8 cellular contexts compared by ENCODE assay signal in genomic region chr2:206162391-206162790, GRCh38. TPM values are rescaled to one million over a fixed set of nuclear protein-coding genes. Genes with fewer than 3 reads are reported as not detected.
A peak's percentile ranks its signal among the peaks of the same experiment; 100 is the strongest.
DNase-seq lines count a peak whose midpoint lies in the region; ATAC-seq and TF ChIP-seq lines count a peak whose summit lies in the region.
"Not testable (repeated sequence)": the region's sequence is repeated elsewhere in the genome, so short reads cannot be mapped to it uniquely, and the experiment has no call there.

No MANE protein-coding gene starts in this region.

- H3K23ac ChIP-seq in IMR-90 (ENCODE audit: low read depth, low read length) = not testable (repeated sequence)

- H3K4me2 ChIP-seq in IMR-90 (ENCODE audit: low read depth, low read length); smooth muscle cell: not testable (repeated sequence)

- H3K4me1 ChIP-seq in CD4-positive, alpha-beta memory T cell (ENCODE audit: insufficient read depth, low read length) = peaks cover 35% of the 10 kb centered on the region
- H3K4me1 ChIP-seq in IMR-90 (ENCODE audit: control insufficient read depth, insufficient read depth, low read length); smooth muscle cell (ENCODE audit: low read depth): not testable (repeated sequence)

- H4K20me1 ChIP-seq in IMR-90 (ENCODE audit: insufficient read depth, low read length) = not testable (repeated sequence)
- H4K20me1 ChIP-seq in smooth muscle cell (ENCODE audit: low read depth) = peaks cover 26% of the 10 kb centered on the region

- not testable (repeated sequence) for ATAC-seq in IMR-90 (ENCODE audit: low read depth); activated naive CD4-positive, alpha-beta T cell treated with anti-CD3 and anti-CD28 coated beads, Interleukin-2, amount 50 U/mL, for 72 hours; central memory CD8-positive, alpha-beta T cell (replicated peaks; ENCODE audit: extremely low read depth, poor library complexity, severe bottlenecking)

- not testable (repeated sequence) for H3K27me3 Mint-ChIP-seq in CD4-positive, alpha-beta memory T cell; activated CD4-positive, alpha-beta memory T cell treated with anti-CD3 and anti-CD28 coated beads, Interleukin-2, amount 10 ng/mL, durations not matched to agents 7 days and 5 days; central memory CD8-positive, alpha-beta T cell

- TF ChIP-seq RAD21 in IMR-90 (IDR thresholded peaks at IDR 0.05; ENCODE audit: low read length) = not testable (repeated sequence)

- peaks cover 33 to 61% of the 10 kb centered on the region in 2 donors for H3K36me3 Mint-ChIP-seq in CD4-positive, alpha-beta memory T cell
- H3K36me3 Mint-ChIP-seq in activated CD4-positive, alpha-beta memory T cell treated with anti-CD3 and anti-CD28 coated beads, Interleukin-2, amount 10 ng/mL, durations not matched to agents 7 days and 5 days (ENCODE audit: low read depth) = peaks cover 60% of the 10 kb centered on the region
- H3K36me3 Mint-ChIP-seq in activated naive CD4-positive, alpha-beta T cell treated with anti-CD3 and anti-CD28 coated beads, Interleukin-2, amount 50 U/mL, for 72 hours = peaks cover 62 to 64% of the 10 kb centered on the region in 2 donors
- peaks cover 48% of the 10 kb centered on the region for H3K36me3 Mint-ChIP-seq in central memory CD8-positive, alpha-beta T cell (ENCODE audit: insufficient read depth)

- not testable (repeated sequence) for H3K14ac ChIP-seq in IMR-90 (replicated peaks; ENCODE audit: low read depth, low read length)

- not testable (repeated sequence) for H3K18ac ChIP-seq in IMR-90 (ENCODE audit: low read depth, low read length)

- H2BK15ac ChIP-seq in IMR-90 (ENCODE audit: low read depth, low read length) = not testable (repeated sequence)

- CTCF ChIA-PET in CD4-positive, alpha-beta memory T cell (lab: Charles Lee; ENCODE audit: partially characterized antibody) = interaction anchor here (1.3 to 3.6 kb wide), 3 partner anchors 75 to 397 kb away, joined by 3 to 19 read pairs (median 7); partner anchors contain the start of gene INO80D
- CTCF ChIA-PET in IMR-90 (lab: Yijun Ruan, JAX) = not testable (repeated sequence)
- CTCF ChIA-PET in activated CD4-positive, alpha-beta memory T cell treated with anti-CD3 and anti-CD28 coated beads, Interleukin-2, amount 10 ng/mL, durations not matched to agents 7 days and 5 days (lab: Charles Lee) = interaction anchor here (0.7 to 2.3 kb wide), 3 partner anchors 76 to 1142 kb away, joined by 3 to 8 read pairs (median 3); partner anchors contain the start of gene INO80D

- H2BK5ac ChIP-seq in IMR-90 (ENCODE audit: low read depth, low read length, poor library complexity, severe bottlenecking) = not testable (repeated sequence)

- H3K27ac ChIP-seq in CD4-positive, alpha-beta memory T cell (ENCODE audit: low read depth, low read length); IMR-90 (ENCODE audit: insufficient read depth, low read length): not testable (repeated sequence)
- H3K27ac ChIP-seq in smooth muscle cell (ENCODE audit: low read depth) = peak overlapping the region; percentile 1

- TF ChIP-seq CTCF in IMR-90 (conservative IDR thresholded peaks at IDR 0.05; ENCODE audit: low read depth, low read length); smooth muscle cell (IDR thresholded peaks at IDR 0.05; ENCODE audit: borderline replicate concordance, insufficient read depth, poor library complexity, severe bottlenecking): not testable (repeated sequence)

- not testable (repeated sequence) for DNase-seq in CD4-positive, alpha-beta memory T cell; activated CD4-positive, alpha-beta memory T cell treated with anti-CD3 and anti-CD28 coated beads, Interleukin-2, amount 10 ng/mL, durations not matched to agents 7 days and 5 days; activated naive CD4-positive, alpha-beta T cell treated with anti-CD3 and anti-CD28 coated beads, Interleukin-2, amount 50 U/mL, for 72 hours (ENCODE audit: low spot score in 2 of 2); central memory CD8-positive, alpha-beta T cell (ENCODE audit: low spot score in 2 of 2); smooth muscle cell (lab: John Stamatoyannopoulos, UW; ENCODE audit: unreplicated experiment)
- DNase-seq in IMR-90 (peak; percentile 9), SIG-M5 treated with dmso at 0.1 percent for 504 hours (lab: John Stamatoyannopoulos, UW; ENCODE audit: unreplicated experiment) (peak; percentile 14), iris pigment epithelial cell (ENCODE audit: low read depth) (peak; percentile 65)

- not testable (repeated sequence) for H3K9ac ChIP-seq in IMR-90 (ENCODE audit: low read depth, low read length); smooth muscle cell (ENCODE audit: low read depth)

- H3F3A ChIP-seq in smooth muscle cell (ENCODE audit: low read depth) = not testable (repeated sequence)

- not testable (repeated sequence) for H2BK20ac ChIP-seq in IMR-90 (ENCODE audit: low read depth, low read length)

- H2AK9ac ChIP-seq in IMR-90 (replicated peaks; ENCODE audit: low read depth, low read length, poor library complexity) = not testable (repeated sequence)

- H2AK5ac ChIP-seq in IMR-90 (ENCODE audit: low read depth, low read length) = not testable (repeated sequence)

- H3K9me3 Mint-ChIP-seq in CD4-positive, alpha-beta memory T cell; activated CD4-positive, alpha-beta memory T cell treated with anti-CD3 and anti-CD28 coated beads, Interleukin-2, amount 10 ng/mL, durations not matched to agents 7 days and 5 days; activated naive CD4-positive, alpha-beta T cell treated with anti-CD3 and anti-CD28 coated beads, Interleukin-2, amount 50 U/mL, for 72 hours; central memory CD8-positive, alpha-beta T cell: not testable (repeated sequence)

- H3K4me3 Mint-ChIP-seq in CD4-positive, alpha-beta memory T cell = peak overlapping the region in 1 of 8 donors; percentile 48
- not testable (repeated sequence) for H3K4me3 Mint-ChIP-seq in activated CD4-positive, alpha-beta memory T cell treated with anti-CD3 and anti-CD28 coated beads, Interleukin-2, amount 10 ng/mL, durations not matched to agents 7 days and 5 days; central memory CD8-positive, alpha-beta T cell

- peaks cover 18 to 51% of the 10 kb centered on the region in 2 experiments for H3K79me1 ChIP-seq in IMR-90 (ENCODE audit: low read depth in 1 of 2, low read length in 2 of 2)

- not testable (repeated sequence) for H2AFZ ChIP-seq in IMR-90 (replicated peaks; ENCODE audit: low read length, poor library complexity); smooth muscle cell (ENCODE audit: low read depth)

- peak overlapping the region in 4 of 7 donors; percentile 32 to 98 (median 56) for H3K27ac Mint-ChIP-seq in CD4-positive, alpha-beta memory T cell
- peak overlapping the region; percentile 58 for H3K27ac Mint-ChIP-seq in activated CD4-positive, alpha-beta memory T cell treated with anti-CD3 and anti-CD28 coated beads, Interleukin-2, amount 10 ng/mL, durations not matched to agents 7 days and 5 days
- H3K27ac Mint-ChIP-seq in activated naive CD4-positive, alpha-beta T cell treated with anti-CD3 and anti-CD28 coated beads, Interleukin-2, amount 50 U/mL, for 72 hours = peak overlapping the region; percentile 5 to 36
- peak overlapping the region; percentile 41 for H3K27ac Mint-ChIP-seq in central memory CD8-positive, alpha-beta T cell (ENCODE audit: low read depth)

- H4K91ac ChIP-seq in IMR-90 (ENCODE audit: insufficient read depth, low read depth, low read length) = not testable (repeated sequence)

- peaks cover 15% of the 10 kb centered on the region for H3K36me3 ChIP-seq in CD4-positive, alpha-beta memory T cell (ENCODE audit: insufficient read depth, low read length)
- peaks cover 18% of the 10 kb centered on the region for H3K36me3 ChIP-seq in IMR-90 (ENCODE audit: control insufficient read depth, insufficient read depth, low read length)
- not testable (repeated sequence) for H3K36me3 ChIP-seq in smooth muscle cell (ENCODE audit: low read depth)

- H3K27me3 ChIP-seq in CD4-positive, alpha-beta memory T cell (ENCODE audit: insufficient read depth, low read length); IMR-90 (ENCODE audit: control insufficient read depth, insufficient read depth, low read length); smooth muscle cell (ENCODE audit: low read depth): not testable (repeated sequence)

- TF ChIP-seq POLR2A in IMR-90 (IDR thresholded peaks at IDR 0.05; ENCODE audit: low read depth, low read length) = not testable (repeated sequence)

- BruUV-seq in IMR-90 (replicated peaks; lab: Mats Ljungman, UMichigan) = not testable (repeated sequence)

- dilution Hi-C loops in IMR-90 (cut with HindIII; ENCODE audit: low sequenced_read_pairs, unreplicated experiment) = not testable (repeated sequence)

- intact Hi-C loops in CD4-positive, alpha-beta memory T cell (cut with micrococcal nuclease) = loop anchor here (5.0 to 10.0 kb wide), 3 partner anchors 282 to 1315 kb away; partner anchors contain the start of gene ADAM23
- intact Hi-C loops in IMR-90 (cut with micrococcal nuclease) = not testable (repeated sequence)

- POLR2A ChIA-PET in CD4-positive, alpha-beta memory T cell (lab: Charles Lee; ENCODE audit: partially characterized antibody); IMR-90 (lab: Charles Lee; ENCODE audit: unreplicated experiment); activated CD4-positive, alpha-beta memory T cell treated with anti-CD3 and anti-CD28 coated beads, Interleukin-2, amount 10 ng/mL, durations not matched to agents 7 days and 5 days (lab: Charles Lee): not testable (repeated sequence)

- H3K9me1 ChIP-seq in IMR-90 (ENCODE audit: insufficient read depth, low read length) = not testable (repeated sequence)

- H4K8ac ChIP-seq in IMR-90 (ENCODE audit: low read depth in 2 of 2, low read length in 2 of 2) = not testable (repeated sequence)

- peaks cover 32 to 62% (median 50%) of the 10 kb centered on the region in 4 donors for H3K4me1 Mint-ChIP-seq in CD4-positive, alpha-beta memory T cell
- H3K4me1 Mint-ChIP-seq in activated CD4-positive, alpha-beta memory T cell treated with anti-CD3 and anti-CD28 coated beads, Interleukin-2, amount 10 ng/mL, durations not matched to agents 7 days and 5 days = peaks cover 46% of the 10 kb centered on the region
- peaks cover 40% of the 10 kb centered on the region for H3K4me1 Mint-ChIP-seq in central memory CD8-positive, alpha-beta T cell

- peaks cover 53% of the 10 kb centered on the region for H3K79me2 ChIP-seq in smooth muscle cell (ENCODE audit: low read depth)

- not testable (repeated sequence) for H3K4ac ChIP-seq in IMR-90 (ENCODE audit: low read depth, low read length)

- in situ Hi-C loops in IMR-90 (cut with MboI; ENCODE audit: low sequenced_read_pairs) = loop anchor here (10.0 kb wide), 1 partner anchor 102 kb away; no protein-coding TSS in a partner anchor

- H3K9me3 ChIP-seq in CD4-positive, alpha-beta memory T cell (ENCODE audit: control insufficient read depth in 1 of 2, low read length in 2 of 2); IMR-90 (ENCODE audit: control insufficient read depth, insufficient read depth, low read length); smooth muscle cell (replicated peaks; ENCODE audit: low read depth): not testable (repeated sequence)

- not testable (repeated sequence) for H3K4me3 ChIP-seq in CD4-positive, alpha-beta memory T cell (ENCODE audit: low read length in 2 of 2); IMR-90 (ENCODE audit: insufficient read depth, low read depth, low read length); smooth muscle cell

- H2BK120ac ChIP-seq in IMR-90 (ENCODE audit: low read depth, low read length) = not testable (repeated sequence)

- WGBS in IMR-90 (ENCODE audit: extremely low coverage in 2 of 2, insufficient read length in 1 of 2), 2 experiments = no CpG with 5 or more reads among the region's 4 CpGs
- 96% methylated on average over 4 of the region's 4 CpGs for WGBS in smooth muscle cell (ENCODE audit: low lambda C conversion rate)

- not testable (repeated sequence) for H4K5ac ChIP-seq in IMR-90 (ENCODE audit: low read depth, low read length)

- H3K56ac ChIP-seq in IMR-90 (ENCODE audit: extremely low read depth, insufficient read depth, low read length) = not testable (repeated sequence)

RNA-seq across cellular contexts. Expression of gene EEF1B2, which starts 2.7 kb away (rescaled TPM):
- total RNA-seq in CD4-positive, alpha-beta memory T cell = 1,000 to 10,000 TPM in 1 of 2 experiments, 100 to 1,000 TPM in 1; 947 to 1,026 TPM
- polyA plus RNA-seq in CD4-positive, alpha-beta memory T cell = 1,000 to 10,000 TPM in 1 of 2 donors, 100 to 1,000 TPM in 1; 784 to 1,015 TPM
- total RNA-seq in IMR-90 (2012; rRNA removed) (574 and 672 TPM in 2 replicates), smooth muscle cell (401 and 449 TPM in 2 replicates)
- polyA plus RNA-seq in IMR-90 (2012; rRNA removed) (751 and 815 TPM in 2 replicates), smooth muscle cell (322 and 336 TPM in 2 replicates)
- 650 and 801 TPM in 2 replicates for polyA plus RNA-seq in IMR-90 (2012; cell fraction: cytosol; rRNA removed)
- 184 and 306 TPM in 2 replicates for polyA plus RNA-seq in IMR-90 (2012; cell fraction: nucleus; rRNA removed; ENCODE audit: low replicate concordance)
- 100 to 1,000 TPM; 473 to 489 TPM for total RNA-seq in activated CD4-positive, alpha-beta memory T cell treated with anti-CD3 and anti-CD28 coated beads, Interleukin-2, amount 10 ng/mL, durations not matched to agents 7 days and 5 days
- total RNA-seq in activated naive CD4-positive, alpha-beta T cell treated with anti-CD3 and anti-CD28 coated beads, Interleukin-2, amount 50 U/mL, for 72 hours = 1,000 to 10,000 TPM in 1 of 2 donors, 100 to 1,000 TPM in 1; 979 to 1,142 TPM

RNA-seq across cellular contexts. Expression of gene NDUFS1, which starts 3.1 kb away (rescaled TPM):
- total RNA-seq in CD4-positive, alpha-beta memory T cell = 10 to 100 TPM; 53.4 to 57.6 TPM
- polyA plus RNA-seq in CD4-positive, alpha-beta memory T cell = 10 to 100 TPM; 32.1 to 52.2 TPM
- 118 and 187 TPM in 2 replicates for total RNA-seq in IMR-90 (2012; rRNA removed)
- polyA plus RNA-seq in IMR-90 (2012; rRNA removed) = 58.8 and 72.1 TPM in 2 replicates
- polyA plus RNA-seq in IMR-90 (2012; cell fraction: cytosol; rRNA removed) = 15.5 and 28.2 TPM in 2 replicates
- 10.1 and 47.4 TPM in 2 replicates for polyA plus RNA-seq in IMR-90 (2012; cell fraction: nucleus; rRNA removed; ENCODE audit: low replicate concordance)
- 10 to 100 TPM; 62.2 to 65.4 TPM for total RNA-seq in activated CD4-positive, alpha-beta memory T cell treated with anti-CD3 and anti-CD28 coated beads, Interleukin-2, amount 10 ng/mL, durations not matched to agents 7 days and 5 days
- 100 to 1,000 TPM in 1 of 2 donors, 10 to 100 TPM in 1; 86.5 to 132 TPM for total RNA-seq in activated naive CD4-positive, alpha-beta T cell treated with anti-CD3 and anti-CD28 coated beads, Interleukin-2, amount 50 U/mL, for 72 hours
- total RNA-seq in smooth muscle cell = 101 and 182 TPM in 2 replicates
- polyA plus RNA-seq in smooth muscle cell = 59.0 and 62.0 TPM in 2 replicates
